In the genomic region with DNA sequence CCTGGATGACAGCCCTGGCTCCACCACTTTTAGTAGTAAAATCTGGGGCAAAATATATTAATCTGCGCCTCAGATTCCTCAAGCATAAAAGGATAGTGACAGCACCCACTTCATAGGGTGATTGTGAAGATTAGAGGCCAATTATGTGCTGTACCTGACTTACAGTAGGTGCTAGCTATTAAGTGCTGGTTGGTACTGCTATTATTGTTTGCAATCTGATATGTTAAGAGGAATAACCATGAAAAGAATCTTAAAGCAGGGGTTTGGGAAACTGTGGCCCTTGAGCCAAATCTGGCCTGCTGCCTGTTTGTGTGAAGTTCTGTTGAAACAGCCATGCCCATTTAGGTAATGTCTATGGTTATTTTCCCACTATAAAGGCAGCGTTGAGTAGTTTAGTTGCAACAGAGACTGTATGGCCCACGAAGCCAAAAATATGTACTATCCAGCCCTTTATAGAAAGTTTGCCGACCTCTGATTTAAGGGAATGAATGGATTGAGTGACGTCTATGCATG, we compare ENCODE assay signal across 2 cellular contexts.
TF ChIP-seq lines count a peak whose summit lies in the region.

No MANE protein-coding gene starts in this region.

TF ChIP-seq in GM23338, 12 proteins besides CTCF, POLR2A, EP300 and RAD21:
- TF ChIP-seq NANOG (IDR thresholded peaks at IDR 0.05; ENCODE audit: borderline replicate concordance): no peak

TF ChIP-seq in K562, 482 proteins besides CTCF, POLR2A, EP300 and RAD21:
- TF ChIP-seq, protein P1, sequence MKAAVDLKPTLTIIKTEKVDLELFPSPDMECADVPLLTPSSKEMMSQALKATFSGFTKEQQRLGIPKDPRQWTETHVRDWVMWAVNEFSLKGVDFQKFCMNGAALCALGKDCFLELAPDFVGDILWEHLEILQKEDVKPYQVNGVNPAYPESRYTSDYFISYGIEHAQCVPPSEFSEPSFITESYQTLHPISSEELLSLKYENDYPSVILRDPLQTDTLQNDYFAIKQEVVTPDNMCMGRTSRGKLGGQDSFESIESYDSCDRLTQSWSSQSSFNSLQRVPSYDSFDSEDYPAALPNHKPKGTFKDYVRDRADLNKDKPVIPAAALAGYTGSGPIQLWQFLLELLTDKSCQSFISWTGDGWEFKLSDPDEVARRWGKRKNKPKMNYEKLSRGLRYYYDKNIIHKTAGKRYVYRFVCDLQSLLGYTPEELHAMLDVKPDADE (conservative IDR thresholded peaks at IDR 0.05; ENCODE audit: control insufficient read depth, low read depth, low read length): no peak
- TF ChIP-seq SOX6 (IDR thresholded peaks at IDR 0.05) (no peak), ZNF395 (CRISPR knock-in tag; IDR thresholded peaks at IDR 0.05) (no peak), ASH1L (IDR thresholded peaks at IDR 0.05; ENCODE audit: borderline replicate concordance, low read depth, partially characterized antibody) (no peak), SIN3A (IDR thresholded peaks at IDR 0.05; ENCODE audit: borderline replicate concordance in 2 of 2, control insufficient read depth in 1 of 2, low read depth in 2 of 2, low read length in 2 of 2) (no peak), ZNF133 (CRISPR knock-in tag; IDR thresholded peaks at IDR 0.05) (no peak), SP1 (CRISPR knock-in tag; IDR thresholded peaks at IDR 0.05) (no peak), GABPB2 (CRISPR knock-in tag; conservative IDR thresholded peaks at IDR 0.05) (no peak), NFIX (CRISPR knock-in tag; IDR thresholded peaks at IDR 0.05; ENCODE audit: low read depth) (no peak), BCL6 (CRISPR knock-in tag; IDR thresholded peaks at IDR 0.05) (no peak), ARID2 (IDR thresholded peaks at IDR 0.05) (no peak), PYGO2 (tag; IDR thresholded peaks at IDR 0.05) (no peak), DDX20 (tag; IDR thresholded peaks at IDR 0.05; ENCODE audit: low read depth) (no peak), NONO (IDR thresholded peaks at IDR 0.05; ENCODE audit: low read depth in 2 of 2, low read length in 1 of 2) (no peak), ADNP (tag; IDR thresholded peaks at IDR 0.05) (no peak)
- TF ChIP-seq, protein P2, sequence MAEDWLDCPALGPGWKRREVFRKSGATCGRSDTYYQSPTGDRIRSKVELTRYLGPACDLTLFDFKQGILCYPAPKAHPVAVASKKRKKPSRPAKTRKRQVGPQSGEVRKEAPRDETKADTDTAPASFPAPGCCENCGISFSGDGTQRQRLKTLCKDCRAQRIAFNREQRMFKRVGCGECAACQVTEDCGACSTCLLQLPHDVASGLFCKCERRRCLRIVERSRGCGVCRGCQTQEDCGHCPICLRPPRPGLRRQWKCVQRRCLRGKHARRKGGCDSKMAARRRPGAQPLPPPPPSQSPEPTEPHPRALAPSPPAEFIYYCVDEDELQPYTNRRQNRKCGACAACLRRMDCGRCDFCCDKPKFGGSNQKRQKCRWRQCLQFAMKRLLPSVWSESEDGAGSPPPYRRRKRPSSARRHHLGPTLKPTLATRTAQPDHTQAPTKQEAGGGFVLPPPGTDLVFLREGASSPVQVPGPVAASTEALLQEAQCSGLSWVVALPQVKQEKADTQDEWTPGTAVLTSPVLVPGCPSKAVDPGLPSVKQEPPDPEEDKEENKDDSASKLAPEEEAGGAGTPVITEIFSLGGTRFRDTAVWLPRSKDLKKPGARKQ (CRISPR knock-in tag; IDR thresholded peaks at IDR 0.05): no peak
